1 cellular context compared by ENCODE assay signal in the genomic region with DNA sequence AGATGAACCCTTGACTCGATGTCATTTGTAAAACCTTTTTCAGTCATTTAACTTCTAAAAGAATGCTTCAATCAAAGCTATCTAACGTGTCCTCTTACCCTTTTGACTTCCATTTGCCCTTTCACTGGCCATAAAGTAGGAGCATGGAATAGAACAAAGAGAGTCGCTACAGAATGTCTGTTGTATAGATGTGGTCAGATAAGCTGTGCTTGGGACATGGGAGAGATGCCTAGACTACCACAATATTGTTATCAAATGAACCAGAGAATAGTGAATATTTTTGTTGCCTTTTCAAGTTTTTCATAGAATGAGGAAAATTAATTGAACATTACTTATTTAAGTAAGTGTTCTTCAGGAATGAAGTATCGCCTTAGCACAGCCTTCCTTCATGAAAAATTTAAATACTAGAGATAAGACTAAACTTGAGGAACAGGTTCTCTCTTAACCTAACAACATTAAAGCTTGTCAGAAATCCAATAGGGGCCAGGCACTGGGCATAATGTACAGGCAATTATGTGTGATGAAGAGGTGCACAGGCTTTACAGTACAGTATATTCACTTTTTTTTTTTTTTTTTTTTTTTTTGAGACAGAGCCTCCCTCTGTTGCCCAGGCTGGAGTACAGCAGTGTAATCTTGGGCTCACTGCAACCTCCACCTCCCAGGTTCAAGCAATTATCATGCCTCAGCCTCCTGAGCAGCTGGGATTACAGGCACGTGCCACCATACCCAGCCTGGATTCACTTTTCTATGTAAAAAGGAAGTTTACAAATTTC.
TF ChIP-seq lines count a peak whose summit lies in the region.

No MANE protein-coding gene starts in this region.

TF ChIP-seq in K562, 482 proteins besides CTCF, POLR2A, EP300 and RAD21 (continued from another document):
- peak; percentile 69; the same call in 1 of the 2 replicates for TF ChIP-seq PML (IDR thresholded peaks at IDR 0.05; ENCODE audit: low read length)
- TF ChIP-seq MCM7 (IDR thresholded peaks at IDR 0.05): no peak
- no peak for TF ChIP-seq NR1H2 (CRISPR knock-in tag; IDR thresholded peaks at IDR 0.05)
- TF ChIP-seq, protein P1, sequence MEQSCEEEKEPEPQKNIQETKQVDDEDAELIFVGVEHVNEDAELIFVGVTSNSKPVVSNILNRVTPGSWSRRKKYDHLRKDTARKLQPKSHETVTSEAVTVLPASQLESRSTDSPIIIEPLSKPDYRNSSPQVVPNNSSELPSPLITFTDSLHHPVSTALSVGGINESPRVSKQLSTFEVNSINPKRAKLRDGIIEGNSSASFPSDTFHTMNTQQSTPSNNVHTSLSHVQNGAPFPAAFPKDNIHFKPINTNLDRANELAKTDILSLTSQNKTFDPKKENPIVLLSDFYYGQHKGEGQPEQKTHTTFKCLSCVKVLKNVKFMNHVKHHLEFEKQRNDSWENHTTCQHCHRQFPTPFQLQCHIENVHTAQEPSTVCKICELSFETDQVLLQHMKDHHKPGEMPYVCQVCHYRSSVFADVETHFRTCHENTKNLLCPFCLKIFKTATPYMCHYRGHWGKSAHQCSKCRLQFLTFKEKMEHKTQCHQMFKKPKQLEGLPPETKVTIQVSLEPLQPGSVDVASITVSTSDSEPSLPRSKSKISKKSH (CRISPR knock-in tag; IDR thresholded peaks at IDR 0.05): 0 out of 2 replicates have a peak, but pooled peaks have one; percentile 15
- peak; percentile 92 for TF ChIP-seq SOX6 (IDR thresholded peaks at IDR 0.05)
- TF ChIP-seq, protein P2, sequence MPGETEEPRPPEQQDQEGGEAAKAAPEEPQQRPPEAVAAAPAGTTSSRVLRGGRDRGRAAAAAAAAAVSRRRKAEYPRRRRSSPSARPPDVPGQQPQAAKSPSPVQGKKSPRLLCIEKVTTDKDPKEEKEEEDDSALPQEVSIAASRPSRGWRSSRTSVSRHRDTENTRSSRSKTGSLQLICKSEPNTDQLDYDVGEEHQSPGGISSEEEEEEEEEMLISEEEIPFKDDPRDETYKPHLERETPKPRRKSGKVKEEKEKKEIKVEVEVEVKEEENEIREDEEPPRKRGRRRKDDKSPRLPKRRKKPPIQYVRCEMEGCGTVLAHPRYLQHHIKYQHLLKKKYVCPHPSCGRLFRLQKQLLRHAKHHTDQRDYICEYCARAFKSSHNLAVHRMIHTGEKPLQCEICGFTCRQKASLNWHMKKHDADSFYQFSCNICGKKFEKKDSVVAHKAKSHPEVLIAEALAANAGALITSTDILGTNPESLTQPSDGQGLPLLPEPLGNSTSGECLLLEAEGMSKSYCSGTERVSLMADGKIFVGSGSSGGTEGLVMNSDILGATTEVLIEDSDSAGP (CRISPR knock-in tag; IDR thresholded peaks at IDR 0.05): no peak
- TF ChIP-seq NCOA4 (IDR thresholded peaks at IDR 0.05; ENCODE audit: partially characterized antibody): no peak
- TF ChIP-seq, protein P3, sequence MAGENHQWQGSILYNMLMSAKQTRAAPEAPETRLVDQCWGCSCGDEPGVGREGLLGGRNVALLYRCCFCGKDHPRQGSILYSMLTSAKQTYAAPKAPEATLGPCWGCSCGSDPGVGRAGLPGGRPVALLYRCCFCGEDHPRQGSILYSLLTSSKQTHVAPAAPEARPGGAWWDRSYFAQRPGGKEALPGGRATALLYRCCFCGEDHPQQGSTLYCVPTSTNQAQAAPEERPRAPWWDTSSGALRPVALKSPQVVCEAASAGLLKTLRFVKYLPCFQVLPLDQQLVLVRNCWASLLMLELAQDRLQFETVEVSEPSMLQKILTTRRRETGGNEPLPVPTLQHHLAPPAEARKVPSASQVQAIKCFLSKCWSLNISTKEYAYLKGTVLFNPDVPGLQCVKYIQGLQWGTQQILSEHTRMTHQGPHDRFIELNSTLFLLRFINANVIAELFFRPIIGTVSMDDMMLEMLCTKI (IDR thresholded peaks at IDR 0.05; ENCODE audit: partially characterized antibody): no peak
- TF ChIP-seq, protein P4, sequence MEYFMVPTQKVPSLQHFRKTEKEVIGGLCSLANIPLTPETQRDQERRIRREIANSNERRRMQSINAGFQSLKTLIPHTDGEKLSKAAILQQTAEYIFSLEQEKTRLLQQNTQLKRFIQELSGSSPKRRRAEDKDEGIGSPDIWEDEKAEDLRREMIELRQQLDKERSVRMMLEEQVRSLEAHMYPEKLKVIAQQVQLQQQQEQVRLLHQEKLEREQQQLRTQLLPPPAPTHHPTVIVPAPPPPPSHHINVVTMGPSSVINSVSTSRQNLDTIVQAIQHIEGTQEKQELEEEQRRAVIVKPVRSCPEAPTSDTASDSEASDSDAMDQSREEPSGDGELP (CRISPR knock-in tag; IDR thresholded peaks at IDR 0.05; ENCODE audit: borderline replicate concordance): peak; percentile 41; the same call in 1 of the 2 replicates
- TF ChIP-seq ELF2 (CRISPR knock-in tag; IDR thresholded peaks at IDR 0.05): no peak
- no peak for TF ChIP-seq ELF4 (CRISPR knock-in tag; IDR thresholded peaks at IDR 0.05)
- no peak for TF ChIP-seq SNRNP70 (optimal IDR thresholded peaks at IDR 0.05; ENCODE audit: low read depth, low read length)
- no peak for TF ChIP-seq FIP1L1 (IDR thresholded peaks at IDR 0.05; ENCODE audit: low read depth, low read length, poor library complexity, severe bottlenecking)
- TF ChIP-seq, protein P5, sequence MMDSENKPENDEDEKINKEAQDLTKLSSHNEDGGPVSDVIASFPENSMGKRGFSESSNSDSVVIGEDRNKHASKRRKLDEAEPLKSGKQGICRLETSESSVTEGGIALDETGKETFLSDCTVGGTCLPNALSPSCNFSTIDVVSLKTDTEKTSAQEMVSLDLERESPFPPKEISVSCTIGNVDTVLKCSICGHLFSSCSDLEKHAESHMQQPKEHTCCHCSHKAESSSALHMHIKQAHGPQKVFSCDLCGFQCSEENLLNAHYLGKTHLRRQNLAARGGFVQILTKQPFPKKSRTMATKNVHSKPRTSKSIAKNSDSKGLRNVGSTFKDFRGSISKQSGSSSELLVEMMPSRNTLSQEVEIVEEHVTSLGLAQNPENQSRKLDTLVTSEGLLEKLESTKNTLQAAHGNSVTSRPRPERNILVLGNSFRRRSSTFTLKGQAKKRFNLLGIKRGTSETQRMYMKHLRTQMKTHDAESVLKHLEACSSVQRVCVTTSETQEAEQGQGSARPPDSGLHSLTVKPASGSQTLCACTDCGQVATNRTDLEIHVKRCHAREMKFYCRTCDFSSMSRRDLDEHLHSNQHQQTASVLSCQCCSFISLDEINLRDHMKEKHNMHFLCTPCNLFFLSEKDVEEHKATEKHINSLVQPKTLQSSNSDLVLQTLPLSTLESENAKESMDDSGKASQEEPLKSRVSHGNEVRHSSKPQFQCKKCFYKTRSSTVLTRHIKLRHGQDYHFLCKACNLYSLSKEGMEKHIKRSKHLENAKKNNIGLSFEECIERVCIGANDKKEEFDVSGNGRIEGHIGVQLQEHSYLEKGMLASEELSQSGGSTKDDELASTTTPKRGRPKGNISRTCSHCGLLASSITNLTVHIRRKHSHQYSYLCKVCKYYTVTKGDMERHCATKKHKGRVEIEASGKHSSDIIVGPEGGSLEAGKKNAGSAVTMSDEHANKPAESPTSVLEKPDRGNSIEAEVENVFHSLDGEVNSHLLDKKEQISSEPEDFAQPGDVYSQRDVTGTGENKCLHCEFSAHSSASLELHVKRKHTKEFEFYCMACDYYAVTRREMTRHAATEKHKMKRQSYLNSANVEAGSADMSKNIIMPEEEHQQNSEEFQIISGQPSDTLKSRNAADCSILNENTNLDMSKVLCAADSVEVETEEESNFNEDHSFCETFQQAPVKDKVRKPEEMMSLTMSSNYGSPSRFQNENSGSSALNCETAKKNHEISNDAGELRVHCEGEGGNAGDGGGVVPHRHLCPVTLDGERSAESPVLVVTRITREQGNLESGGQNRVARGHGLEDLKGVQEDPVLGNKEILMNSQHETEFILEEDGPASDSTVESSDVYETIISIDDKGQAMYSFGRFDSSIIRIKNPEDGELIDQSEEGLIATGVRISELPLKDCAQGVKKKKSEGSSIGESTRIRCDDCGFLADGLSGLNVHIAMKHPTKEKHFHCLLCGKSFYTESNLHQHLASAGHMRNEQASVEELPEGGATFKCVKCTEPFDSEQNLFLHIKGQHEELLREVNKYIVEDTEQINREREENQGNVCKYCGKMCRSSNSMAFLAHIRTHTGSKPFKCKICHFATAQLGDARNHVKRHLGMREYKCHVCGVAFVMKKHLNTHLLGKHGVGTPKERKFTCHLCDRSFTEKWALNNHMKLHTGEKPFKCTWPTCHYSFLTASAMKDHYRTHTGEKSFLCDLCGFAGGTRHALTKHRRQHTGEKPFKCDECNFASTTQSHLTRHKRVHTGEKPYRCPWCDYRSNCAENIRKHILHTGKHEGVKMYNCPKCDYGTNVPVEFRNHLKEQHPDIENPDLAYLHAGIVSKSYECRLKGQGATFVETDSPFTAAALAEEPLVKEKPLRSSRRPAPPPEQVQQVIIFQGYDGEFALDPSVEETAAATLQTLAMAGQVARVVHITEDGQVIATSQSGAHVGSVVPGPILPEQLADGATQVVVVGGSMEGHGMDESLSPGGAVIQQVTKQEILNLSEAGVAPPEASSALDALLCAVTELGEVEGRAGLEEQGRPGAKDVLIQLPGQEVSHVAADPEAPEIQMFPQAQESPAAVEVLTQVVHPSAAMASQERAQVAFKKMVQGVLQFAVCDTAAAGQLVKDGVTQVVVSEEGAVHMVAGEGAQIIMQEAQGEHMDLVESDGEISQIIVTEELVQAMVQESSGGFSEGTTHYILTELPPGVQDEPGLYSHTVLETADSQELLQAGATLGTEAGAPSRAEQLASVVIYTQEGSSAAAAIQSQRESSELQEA (IDR thresholded peaks at IDR 0.05; ENCODE audit: low read depth): no peak
- TF ChIP-seq NR2C1 (IDR thresholded peaks at IDR 0.05): no peak
- TF ChIP-seq NR2C1 (tag; IDR thresholded peaks at IDR 0.05): peak; percentile 23; the same call in 1 of the 2 replicates
- 0 out of 2 replicates have a peak, but pooled peaks have one; percentile 15 for TF ChIP-seq HEY1 (CRISPR knock-in tag; IDR thresholded peaks at IDR 0.05; ENCODE audit: borderline replicate concordance)
- TF ChIP-seq ZEB2 (IDR thresholded peaks at IDR 0.05): no peak
- no peak for TF ChIP-seq MAFG (tag; conservative IDR thresholded peaks at IDR 0.05)
